ENCODE assay signal across 17 cellular contexts in genomic region chr1:212670301-212670700, GRCh38. TPM values are rescaled to one million over a fixed set of nuclear protein-coding genes. Genes with fewer than 3 reads are reported as not detected.
DNase-seq lines count a peak whose midpoint lies in the region; TF ChIP-seq lines count a peak whose summit lies in the region.
"Had no signal": no experiment of that assay in that cellular context is flagged by ENCODE, and none has a peak within 500 bp of the region (broad histone marks: within the 10 kb centered on the region; RNA-seq: fewer than 3 reads in every experiment).

No MANE protein-coding gene starts in this region.

- no peaks in the 10 kb centered on the region for H3K36me3 Mint-ChIP-seq in T-helper 2 cell treated with Interferon-gamma antibody and Interleukin-4, amounts not matched to agents 5 μg/mL and 100 μg/mL, for 36 hours (ENCODE audit: low read depth)
- H3K36me3 Mint-ChIP-seq: CD8-positive, alpha-beta T cell; IgD-negative memory B cell had no signal

- H3K4me3 ChIP-seq in coronary artery: no peak overlapping the region
- H3K4me3 ChIP-seq: GM12878 had no signal

- H3K4me3 Mint-ChIP-seq in T-helper 2 cell treated with Interferon-gamma antibody and Interleukin-4, amounts not matched to agents 5 μg/mL and 100 μg/mL, for 36 hours: no peak overlapping the region
- H3K4me3 Mint-ChIP-seq: CD8-positive, alpha-beta T cell; H9 had no signal

- H3K27ac Mint-ChIP-seq in T-helper 2 cell treated with Interferon-gamma antibody and Interleukin-4, amounts not matched to agents 5 μg/mL and 100 μg/mL, for 36 hours: no peak overlapping the region
- H3K27ac Mint-ChIP-seq: CD8-positive, alpha-beta T cell; H9; IgD-negative memory B cell had no signal

- no peaks in the 10 kb centered on the region for H3K27me3 Mint-ChIP-seq in T-helper 2 cell treated with Interferon-gamma antibody and Interleukin-4, amounts not matched to agents 5 μg/mL and 100 μg/mL, for 36 hours (ENCODE audit: low read depth)

- peak; percentile 1 for DNase-seq in T-helper 2 cell treated with Interferon-gamma antibody and Interleukin-4, amounts not matched to agents 5 μg/mL and 100 μg/mL, for 36 hours (ENCODE audit: low spot score)
- DNase-seq in T-helper 2 cell: no peak
- peak; percentile 73 for DNase-seq in M059J (ENCODE audit: low read depth)
- DNase-seq in coronary artery (ENCODE audit: low spot score): peak; percentile 7
- no peak for DNase-seq in NCI-H226
- DNase-seq in cerebellar nuclear complex (lab: John Stamatoyannopoulos, UW): no peak
- DNase-seq in SKM-1 (lab: John Stamatoyannopoulos, UW; ENCODE audit: unreplicated experiment): no peak
- DNase-seq in superior temporal gyrus (ENCODE audit: extremely low spot score): no peak
- DNase-seq: 8988T, ACHN, COR-L47, GOT3 had no signal

- H3K9me3 Mint-ChIP-seq in T-helper 2 cell treated with Interferon-gamma antibody and Interleukin-4, amounts not matched to agents 5 μg/mL and 100 μg/mL, for 36 hours: no peaks in the 10 kb centered on the region
- H3K9me3 Mint-ChIP-seq: CD8-positive, alpha-beta T cell; H9; IgD-negative memory B cell had no signal

- no peak overlapping the region for H3K27ac ChIP-seq in coronary artery
- H3K27ac ChIP-seq: C4-2B had no signal

- TF ChIP-seq CTCF in coronary artery (IDR thresholded peaks at IDR 0.05): no peak

- peaks cover 32% of the 10 kb centered on the region for H3K4me1 Mint-ChIP-seq in T-helper 2 cell treated with Interferon-gamma antibody and Interleukin-4, amounts not matched to agents 5 μg/mL and 100 μg/mL, for 36 hours (ENCODE audit: low read depth)

RNA-seq across cellular contexts. Expression of gene BATF3, which starts 29.3 kb away (rescaled TPM):
- 3.3 and 3.7 TPM in 2 replicates for total RNA-seq in M059J (2014; rRNA removed; shearing (Covaris generic))
- total RNA-seq: CD8-positive, alpha-beta T cell had no signal

Comparison
In these comparisons a context has a peak if more than half of its experiments do, and no peak if none do; other contexts are left out.
1. DNase-seq: peak in T-helper 2 cell treated with Interferon-gamma antibody and Interleukin-4, amounts not matched to agents 5 μg/mL and 100 μg/mL, for 36 hours (single experiment), M059J (single experiment) and coronary artery (single experiment); none in T-helper 2 cell (0 of 5), NCI-H226 (single experiment), cerebellar nuclear complex (0 of 2), SKM-1 (single experiment) and superior temporal gyrus (single experiment).